Comparison of ENCODE assay signal across 2 cellular contexts in the genomic region with DNA sequence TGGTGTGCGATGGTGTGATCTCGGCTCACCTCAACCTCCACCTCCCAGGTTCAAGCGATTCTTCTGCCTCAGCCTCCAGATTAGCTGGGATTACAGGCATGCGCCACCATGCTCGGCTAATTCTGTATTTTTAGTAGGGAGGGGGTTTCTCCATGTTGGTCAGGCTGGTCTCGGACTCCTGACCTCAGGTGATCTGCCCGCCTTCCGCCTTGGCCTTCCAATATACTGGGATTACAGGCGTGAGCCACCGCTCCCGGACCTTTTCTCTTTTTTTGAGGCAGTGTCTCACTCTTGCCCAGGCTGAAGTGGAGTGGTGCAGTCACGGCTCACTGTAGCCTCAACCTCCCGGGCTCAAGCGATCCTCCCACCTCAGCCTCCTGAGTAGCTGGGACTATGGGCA. TPM values are rescaled to one million over a fixed set of nuclear protein-coding genes. Genes with fewer than 3 reads are reported as not detected.
"Had no signal": no experiment of that assay in that cellular context is flagged by ENCODE, and none has a peak within 500 bp of the region (broad histone marks: within the 10 kb centered on the region; RNA-seq: fewer than 3 reads in every experiment).

No MANE protein-coding gene starts in this region.

RNA-seq across cellular contexts. Expression of gene C11orf52, which starts 14.5 kb away (rescaled TPM):
- total RNA-seq: SJSA1 had no signal

RNA-seq across cellular contexts. Expression of gene HSPB2, which starts 20.6 kb away (rescaled TPM):
- total RNA-seq: HT-29, SJSA1 had no signal

RNA-seq across cellular contexts. Expression of gene CRYAB, which starts 21.6 kb away (rescaled TPM):
- total RNA-seq: HT-29 had no signal
